In the genomic region with DNA sequence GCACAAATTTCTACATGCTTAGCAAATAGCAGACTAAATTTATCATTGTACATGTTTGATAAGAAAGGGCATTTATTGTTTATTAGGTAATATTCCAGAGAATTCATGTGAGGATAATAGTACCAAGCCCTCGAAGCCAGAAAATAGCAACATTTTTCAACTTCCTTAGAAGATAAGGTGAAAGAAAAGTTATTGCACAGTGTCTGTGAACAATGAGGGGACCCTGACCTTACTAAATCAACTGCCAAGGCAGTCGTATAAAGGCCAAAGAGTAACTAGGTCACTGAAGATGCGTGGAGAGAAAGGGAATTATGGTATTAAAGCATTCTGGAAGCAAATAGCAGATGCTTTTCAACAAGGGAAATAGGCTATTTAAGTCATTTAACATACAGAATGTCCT, we compare ENCODE assay signal across 11 cellular contexts.
"Had no signal": no experiment of that assay in that cellular context is flagged by ENCODE, and none has a peak within 500 bp of the region (broad histone marks: within the 10 kb centered on the region; RNA-seq: fewer than 3 reads in every experiment).

No MANE protein-coding gene starts in this region.

- H2AFZ ChIP-seq: GM23248, GM23338 had no signal

- H3K9ac ChIP-seq: GM23248 had no signal

- H3K27ac ChIP-seq: GM23248 had no signal

- DNase-seq: GM23248, GOT3, H7, H9, HCEC 1CT, HFFc6 had no signal

- FAIRE-seq: H1, H54 had no signal

- H3K36me3 ChIP-seq: HAP-1 had no signal

- H3K4me1 ChIP-seq: HAP-1 had no signal

- ATAC-seq: GM23338, HCT116 had no signal

- H3K9me3 ChIP-seq: HAP-1 had no signal

- H3K4me2 ChIP-seq: GM23338 had no signal

- H3K4me3 ChIP-seq: GM23248, GM23338, HAP-1 had no signal
